8 cellular contexts compared by ENCODE assay signal in genomic region chr1:212760126-212760823, GRCh38. TPM values are rescaled to one million over a fixed set of nuclear protein-coding genes. Genes with fewer than 3 reads are reported as not detected.
DNase-seq lines count a peak whose midpoint lies in the region; ATAC-seq and TF ChIP-seq lines count a peak whose summit lies in the region.

No MANE protein-coding gene starts in this region.

- intact Hi-C loops in thyroid gland (cut with DNase I): no loop called here

- H3K27ac ChIP-seq in thyroid gland: no peak overlapping the region

- no peaks in the 10 kb centered on the region for H3K27me3 ChIP-seq in thyroid gland

- ATAC-seq in HG03354 (IDR thresholded peaks at IDR 0.05; ENCODE audit: poor library complexity, severe bottlenecking, unreplicated experiment) (peak; percentile 69), HG03571 (IDR thresholded peaks at IDR 0.05; ENCODE audit: unreplicated experiment) (no peak)

- no peak for TF ChIP-seq POLR2A in thyroid gland (IDR thresholded peaks at IDR 0.05)

- no peak overlapping the region for H3K4me3 ChIP-seq in fibroblast of mammary gland (ENCODE audit: control insufficient read depth, low read depth, low read length)
- no peak overlapping the region for H3K4me3 ChIP-seq in thyroid gland (replicated peaks in 1 of 3)

- no peaks in the 10 kb centered on the region for H3K4me1 ChIP-seq in thyroid gland

- peak; percentile 36 for DNase-seq in EH (ENCODE audit: low read depth)
- DNase-seq in activated CD4-positive, alpha-beta T cell treated with anti-CD3 and anti-CD28 coated beads, Interleukin-2, amount 50 U/mL, for 24 hours (ENCODE audit: low read depth in 1 of 2, low spot score in 1 of 2): peak; percentile 25 to 35
- DNase-seq in fibroblast of mammary gland (ENCODE audit: low read depth): peak; percentile 15
- peak; percentile 31 to 56 (median 31) for DNase-seq in stimulated activated CD4-positive, alpha-beta T cell treated with anti-CD3 and anti-CD28 coated beads, TNF-alpha, amount 100 ng/mL, for 24 hours (ENCODE audit: low read depth in 3 of 3)
- DNase-seq in superior temporal gyrus (ENCODE audit: extremely low spot score): no peak
- no peak for DNase-seq in thyroid gland

- TF ChIP-seq CTCF in fibroblast of mammary gland (conservative IDR thresholded peaks at IDR 0.05; ENCODE audit: control insufficient read depth, insufficient read depth, low read depth, low read length) (peak; percentile 42), thyroid gland (IDR thresholded peaks at IDR 0.05) (no peak)

- no peaks in the 10 kb centered on the region for H3K36me3 ChIP-seq in thyroid gland

- H3K9me3 ChIP-seq in thyroid gland: no peaks in the 10 kb centered on the region

- WGBS in thyroid gland, 2 donors: 98 to 100% methylated on average over 3 to 5 of the region's 10 CpGs

RNA-seq across cellular contexts. Expression of gene NSL1, which starts 31.3 kb away (rescaled TPM):
- 10 to 100 TPM; 47.5 to 62.8 (median 62.2) TPM for total RNA-seq in thyroid gland

RNA-seq across cellular contexts. Expression of gene TATDN3, which starts 31.4 kb away (rescaled TPM):
- total RNA-seq in thyroid gland: 10 to 100 TPM; 12.1 to 20.2 (median 18.6) TPM

Comparison
In these comparisons a context has a peak if more than half of its experiments do, and no peak if none do; other contexts are left out.
1. DNase-seq: peak in EH (single experiment), activated CD4-positive, alpha-beta T cell treated with anti-CD3 and anti-CD28 coated beads, Interleukin-2, amount 50 U/mL, for 24 hours (2 of 2), fibroblast of mammary gland (single experiment) and stimulated activated CD4-positive, alpha-beta T cell treated with anti-CD3 and anti-CD28 coated beads, TNF-alpha, amount 100 ng/mL, for 24 hours (3 of 3); none in superior temporal gyrus (single experiment) and thyroid gland (0 of 2).